37 cellular contexts compared by ENCODE assay signal in the genomic region with DNA sequence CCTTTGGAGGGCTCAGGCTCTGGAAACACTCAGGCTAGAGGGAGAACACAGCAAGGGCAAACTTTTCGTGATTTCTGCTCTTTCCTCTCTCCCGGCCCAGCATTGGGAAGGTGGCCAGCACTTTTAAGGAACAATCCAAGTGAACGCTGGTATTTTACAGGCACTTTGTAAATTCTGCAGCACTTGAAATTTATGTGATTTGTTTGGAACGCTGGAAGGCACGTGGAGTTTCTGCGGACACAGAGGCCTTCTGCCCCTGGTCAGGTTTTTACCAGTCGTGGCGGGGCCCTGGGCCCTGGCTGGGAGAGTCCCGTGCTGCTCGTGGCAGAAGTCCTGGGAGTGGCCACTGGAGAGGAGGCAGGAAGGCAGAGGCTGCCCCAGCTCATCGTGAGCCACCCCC.
"Had no signal": no experiment of that assay in that cellular context is flagged by ENCODE, and none has a peak within 500 bp of the region (broad histone marks: within the 10 kb centered on the region; RNA-seq: fewer than 3 reads in every experiment).

No MANE protein-coding gene starts in this region.

- H3K27me3 Mint-ChIP-seq: activated CD4-positive, alpha-beta memory T cell treated with anti-CD3 and anti-CD28 coated beads, Interleukin-2, amount 10 ng/mL, durations not matched to agents 7 days and 5 days; activated CD4-positive, alpha-beta T cell treated with anti-CD3 and anti-CD28 coated beads, Interleukin-2, amount 10 ng/mL, durations not matched to agents 7 days and 5 days; activated CD8-positive, alpha-beta memory T cell treated with anti-CD3 and anti-CD28 coated beads, Interleukin-2, amount 10 ng/mL, durations not matched to agents 7 days and 5 days; activated naive CD8-positive, alpha-beta T cell; activated naive CD8-positive, alpha-beta T cell treated with anti-CD3 and anti-CD28 coated beads, Interleukin-2, amount 10 ng/mL, durations not matched to agents 7 days and 5 days had no signal

- H3K4me3 Mint-ChIP-seq: activated CD4-positive, alpha-beta memory T cell treated with anti-CD3 and anti-CD28 coated beads, Interleukin-2, amount 10 ng/mL, durations not matched to agents 7 days and 5 days; activated CD4-positive, alpha-beta T cell treated with anti-CD3 and anti-CD28 coated beads for 36 hours; activated CD4-positive, alpha-beta T cell treated with anti-CD3 and anti-CD28 coated beads, Interleukin-2, amount 10 ng/mL, durations not matched to agents 7 days and 5 days; activated CD8-positive, alpha-beta memory T cell treated with anti-CD3 and anti-CD28 coated beads, Interleukin-2, amount 10 ng/mL, durations not matched to agents 7 days and 5 days; activated CD8-positive, alpha-beta T cell treated with anti-CD3 and anti-CD28 coated beads, Interleukin-2, amount 10 ng/mL, durations not matched to agents 7 days and 5 days; activated naive CD4-positive, alpha-beta T cell treated with anti-CD3 and anti-CD28 coated beads, Interleukin-2, amount 10 ng/mL, durations not matched to agents 7 days and 5 days; activated naive CD4-positive, alpha-beta T cell treated with anti-CD3 and anti-CD28 coated beads, Interleukin-2, amount 50 U/mL, for 24 hours; activated naive CD8-positive, alpha-beta T cell; activated naive CD8-positive, alpha-beta T cell treated with anti-CD3 and anti-CD28 coated beads, Interleukin-2, amount 10 ng/mL, durations not matched to agents 7 days and 5 days; activated naive CD8-positive, alpha-beta T cell treated with anti-CD3 and anti-CD28 coated beads, Interleukin-2, amount 50 U/mL, for 24 hours; activated T-cell treated with anti-CD3 and anti-CD28 coated beads, Interleukin-2, amount 50 U/mL, for 24 hours; brain; central memory CD8-positive, alpha-beta T cell; T-helper 1 cell treated with Interleukin-12 subunit alpha and Interleukin-12 subunit beta and Interleukin-4 antibody, amounts not matched to agents 30 μg/mL and 1 μg/mL, for 36 hours; T-helper 2 cell treated with Interferon-gamma antibody and Interleukin-4, amounts not matched to agents 5 μg/mL and 100 μg/mL, for 36 hours; WTC11 had no signal

- H3K36me3 ChIP-seq: ascending aorta, cardiac muscle cell, WERI-Rb-1 had no signal

- DNase-seq: activated CD4-positive, alpha-beta memory T cell treated with anti-CD3 and anti-CD28 coated beads, Interleukin-2, amount 10 ng/mL, durations not matched to agents 7 days and 5 days; activated CD4-positive, alpha-beta T cell treated with anti-CD3 and anti-CD28 coated beads for 1 hour; activated CD4-positive, alpha-beta T cell treated with anti-CD3 and anti-CD28 coated beads for 36 hours; activated CD4-positive, alpha-beta T cell treated with anti-CD3 and anti-CD28 coated beads for 48 hours; activated CD4-positive, alpha-beta T cell treated with anti-CD3 and anti-CD28 coated beads, Interleukin-2, amount 10 ng/mL, durations not matched to agents 7 days and 5 days; activated CD4-positive, alpha-beta T cell treated with anti-CD3 and anti-CD28 coated beads, Interleukin-2, amount 50 U/mL, for 48 hours; activated CD4-positive, CD25-positive, alpha-beta regulatory T cell; activated CD8-positive, alpha-beta memory T cell treated with anti-CD3 and anti-CD28 coated beads for 24 hours; activated CD8-positive, alpha-beta memory T cell treated with anti-CD3 and anti-CD28 coated beads, Interleukin-2, amount 10 ng/mL, durations not matched to agents 7 days and 5 days; activated CD8-positive, alpha-beta memory T cell treated with anti-CD3 and anti-CD28 coated beads, Interleukin-2, amount 50 U/mL, for 48 hours; activated CD8-positive, alpha-beta T cell treated with anti-CD3 and anti-CD28 coated beads, Interleukin-2, amount 10 ng/mL, durations not matched to agents 7 days and 5 days; activated effector memory CD4-positive, alpha-beta T cell treated with Interleukin-2 at 50 U/mL for 16 hours; activated gamma-delta T cell; activated naive CD4-positive, alpha-beta T cell treated with anti-CD3 and anti-CD28 coated beads, Interleukin-2, amount 10 ng/mL, durations not matched to agents 7 days and 5 days; activated naive CD4-positive, alpha-beta T cell treated with Interleukin-2 at 50 U/mL for 16 hours; activated naive CD8-positive, alpha-beta T cell treated with anti-CD3 and anti-CD28 coated beads, Interleukin-2, amount 10 ng/mL, durations not matched to agents 7 days and 5 days; activated naive CD8-positive, alpha-beta T cell treated with anti-CD3 and anti-CD28 coated beads, Interleukin-2, amount 50 U/mL, for 24 hours; activated T-cell treated with anti-CD3 and anti-CD28 coated beads, Interleukin-2, amount 50 U/mL, for 24 hours; activated T-cell treated with anti-CD3 and anti-CD28 coated beads, Interleukin-2, amount 50 U/mL, for 48 hours; amygdala; anterior cingulate cortex; cerebellar nuclear complex; T-helper 1 cell; T-helper 2 cell; T-helper 9 cell; WERI-Rb-1 had no signal

- H3K27ac ChIP-seq: ascending aorta, cardiac muscle cell, WERI-Rb-1 had no signal

- H3K4me1 Mint-ChIP-seq: activated CD4-positive, alpha-beta memory T cell treated with anti-CD3 and anti-CD28 coated beads, Interleukin-2, amount 10 ng/mL, durations not matched to agents 7 days and 5 days; activated CD4-positive, alpha-beta T cell treated with anti-CD3 and anti-CD28 coated beads for 36 hours; activated CD4-positive, alpha-beta T cell treated with anti-CD3 and anti-CD28 coated beads, Interleukin-2, amount 10 ng/mL, durations not matched to agents 7 days and 5 days; activated CD8-positive, alpha-beta memory T cell treated with anti-CD3 and anti-CD28 coated beads, Interleukin-2, amount 10 ng/mL, durations not matched to agents 7 days and 5 days; activated naive CD4-positive, alpha-beta T cell treated with anti-CD3 and anti-CD28 coated beads, Interleukin-2, amount 10 ng/mL, durations not matched to agents 7 days and 5 days; activated naive CD4-positive, alpha-beta T cell treated with anti-CD3 and anti-CD28 coated beads, Interleukin-2, amount 50 U/mL, for 24 hours; activated naive CD8-positive, alpha-beta T cell treated with anti-CD3 and anti-CD28 coated beads, Interleukin-2, amount 10 ng/mL, durations not matched to agents 7 days and 5 days; activated naive CD8-positive, alpha-beta T cell treated with anti-CD3 and anti-CD28 coated beads, Interleukin-2, amount 50 U/mL, for 24 hours; central memory CD8-positive, alpha-beta T cell had no signal

- H3K9me3 ChIP-seq: ascending aorta had no signal

- H3K27ac Mint-ChIP-seq: activated CD4-positive, alpha-beta memory T cell treated with anti-CD3 and anti-CD28 coated beads, Interleukin-2, amount 10 ng/mL, durations not matched to agents 7 days and 5 days; activated CD4-positive, alpha-beta T cell treated with anti-CD3 and anti-CD28 coated beads for 36 hours; activated CD4-positive, alpha-beta T cell treated with anti-CD3 and anti-CD28 coated beads, Interleukin-2, amount 10 ng/mL, durations not matched to agents 7 days and 5 days; activated CD8-positive, alpha-beta memory T cell treated with anti-CD3 and anti-CD28 coated beads, Interleukin-2, amount 10 ng/mL, durations not matched to agents 7 days and 5 days; activated CD8-positive, alpha-beta T cell treated with anti-CD3 and anti-CD28 coated beads, Interleukin-2, amount 10 ng/mL, durations not matched to agents 7 days and 5 days; activated naive CD4-positive, alpha-beta T cell treated with anti-CD3 and anti-CD28 coated beads, Interleukin-2, amount 10 ng/mL, durations not matched to agents 7 days and 5 days; activated naive CD4-positive, alpha-beta T cell treated with anti-CD3 and anti-CD28 coated beads, Interleukin-2, amount 50 U/mL, for 24 hours; activated naive CD8-positive, alpha-beta T cell; activated naive CD8-positive, alpha-beta T cell treated with anti-CD3 and anti-CD28 coated beads, Interleukin-2, amount 10 ng/mL, durations not matched to agents 7 days and 5 days; activated naive CD8-positive, alpha-beta T cell treated with anti-CD3 and anti-CD28 coated beads, Interleukin-2, amount 50 U/mL, for 24 hours; activated T-cell treated with anti-CD3 and anti-CD28 coated beads, Interleukin-2, amount 50 U/mL, for 24 hours; activated T-helper 2 cell treated with anti-CD3 and anti-CD28 coated beads, Interferon-gamma antibody, Interleukin-2, Interleukin-4, amounts not matched to agents 10 μg/mL and 5 μg/mL and 100 μg/mL, durations not matched to agents 14 hours and 24 hours and 36 hours; brain; T-helper 1 cell treated with Interleukin-12 subunit alpha and Interleukin-12 subunit beta and Interleukin-4 antibody, amounts not matched to agents 30 μg/mL and 1 μg/mL, for 36 hours; T-helper 2 cell treated with Interferon-gamma antibody and Interleukin-4, amounts not matched to agents 5 μg/mL and 100 μg/mL, for 36 hours; WTC11 had no signal

- H3K9me3 Mint-ChIP-seq: activated CD4-positive, alpha-beta memory T cell treated with anti-CD3 and anti-CD28 coated beads, Interleukin-2, amount 10 ng/mL, durations not matched to agents 7 days and 5 days; activated CD4-positive, alpha-beta T cell treated with anti-CD3 and anti-CD28 coated beads, Interleukin-2, amount 10 ng/mL, durations not matched to agents 7 days and 5 days; activated naive CD4-positive, alpha-beta T cell treated with anti-CD3 and anti-CD28 coated beads, Interleukin-2, amount 10 ng/mL, durations not matched to agents 7 days and 5 days; activated naive CD4-positive, alpha-beta T cell treated with anti-CD3 and anti-CD28 coated beads, Interleukin-2, amount 50 U/mL, for 24 hours; activated naive CD8-positive, alpha-beta T cell treated with anti-CD3 and anti-CD28 coated beads, Interleukin-2, amount 10 ng/mL, durations not matched to agents 7 days and 5 days; activated naive CD8-positive, alpha-beta T cell treated with anti-CD3 and anti-CD28 coated beads, Interleukin-2, amount 50 U/mL, for 24 hours; activated T-cell treated with anti-CD3 and anti-CD28 coated beads, Interleukin-2, amount 50 U/mL, for 24 hours; activated T-helper 2 cell treated with anti-CD3 and anti-CD28 coated beads, Interferon-gamma antibody, Interleukin-2, Interleukin-4, amounts not matched to agents 10 μg/mL and 5 μg/mL and 100 μg/mL, durations not matched to agents 14 hours and 24 hours and 36 hours; brain; central memory CD8-positive, alpha-beta T cell; T-helper 1 cell treated with Interleukin-12 subunit alpha and Interleukin-12 subunit beta and Interleukin-4 antibody, amounts not matched to agents 30 μg/mL and 1 μg/mL, for 36 hours; T-helper 2 cell treated with Interferon-gamma antibody and Interleukin-4, amounts not matched to agents 5 μg/mL and 100 μg/mL, for 36 hours; WTC11 had no signal

- H3K4me1 ChIP-seq: ascending aorta had no signal

- H3K27me3 ChIP-seq: ascending aorta, cardiac muscle cell had no signal

- H3K4me3 ChIP-seq: ascending aorta, cardiac muscle cell had no signal

- ATAC-seq: activated CD4-positive, alpha-beta T cell treated with anti-CD3 and anti-CD28 coated beads for 36 hours; activated CD4-positive, CD25-positive, alpha-beta regulatory T cell treated with anti-CD3 and anti-CD28 coated beads, Interleukin-2, amount 50 U/mL, for 24 hours; activated CD8-positive, alpha-beta memory T cell treated with anti-CD3 and anti-CD28 coated beads, Interleukin-2, amount 10 ng/mL, durations not matched to agents 7 days and 5 days; activated CD8-positive, alpha-beta T cell treated with anti-CD3 and anti-CD28 coated beads, Interleukin-2, amount 10 ng/mL, durations not matched to agents 7 days and 5 days; activated naive CD8-positive, alpha-beta T cell treated with anti-CD3 and anti-CD28 coated beads, Interleukin-2, amount 50 U/mL, for 24 hours; WTC11 had no signal
